In genomic region chr20:46903256-46903655, GRCh38 we compare ENCODE assay signal across 31 cellular contexts. TPM values are rescaled to one million over a fixed set of nuclear protein-coding genes. Genes with fewer than 3 reads are reported as not detected.
"Had no signal": no experiment of that assay in that cellular context is flagged by ENCODE, and none has a peak within 500 bp of the region (broad histone marks: within the 10 kb centered on the region; RNA-seq: fewer than 3 reads in every experiment).

No MANE protein-coding gene starts in this region.

- H3K4me3 Mint-ChIP-seq: activated CD4-positive, alpha-beta memory T cell treated with anti-CD3 and anti-CD28 coated beads, Interleukin-2, amount 10 ng/mL, durations not matched to agents 7 days and 5 days; activated CD4-positive, alpha-beta T cell treated with anti-CD3 and anti-CD28 coated beads, Interleukin-2, amount 10 ng/mL, durations not matched to agents 7 days and 5 days; activated naive CD8-positive, alpha-beta T cell; activated T-cell treated with anti-CD3 and anti-CD28 coated beads, Interleukin-2, amount 50 U/mL, for 24 hours; activated T-cell treated with anti-CD3 and anti-CD28 coated beads, Interleukin-2, amount 50 U/mL, for 72 hours; activated T-helper 17 cell treated with anti-CD3 and anti-CD28 coated beads, Interleukin-2, amount 50 U/mL, for 72 hours; central memory CD8-positive, alpha-beta T cell; effector memory CD8-positive, alpha-beta T cell had no signal

- H3K27me3 ChIP-seq: esophagus muscularis mucosa, gastrocnemius medialis had no signal

- DNase-seq: activated CD4-positive, alpha-beta memory T cell treated with anti-CD3 and anti-CD28 coated beads, Interleukin-2, amount 10 ng/mL, durations not matched to agents 7 days and 5 days; activated CD4-positive, alpha-beta T cell treated with anti-CD3 and anti-CD28 coated beads for 1 hour; activated CD4-positive, alpha-beta T cell treated with anti-CD3 and anti-CD28 coated beads for 4 hours; activated CD4-positive, alpha-beta T cell treated with anti-CD3 and anti-CD28 coated beads, Interleukin-2, amount 10 ng/mL, durations not matched to agents 7 days and 5 days; activated CD4-positive, alpha-beta T cell treated with anti-CD3 and anti-CD28 coated beads, Interleukin-2, amount 50 U/mL, for 4 hours; activated CD4-positive, CD25-positive, alpha-beta regulatory T cell; activated CD8-positive, alpha-beta memory T cell treated with anti-CD3 and anti-CD28 coated beads, Interleukin-2, amount 50 U/mL, for 48 hours; activated effector memory CD4-positive, alpha-beta T cell treated with Interleukin-2 at 50 U/mL for 16 hours; activated gamma-delta T cell treated with Interleukin-2 at 50 U/mL for 16 hours; activated naive CD4-positive, alpha-beta T cell treated with anti-CD3 and anti-CD28 coated beads, Interleukin-2, amount 50 U/mL, for 16 hours; activated naive CD4-positive, alpha-beta T cell treated with Interleukin-2 at 50 U/mL for 16 hours; activated T-cell treated with anti-CD3 and anti-CD28 coated beads for 4 hours; activated T-cell treated with anti-CD3 and anti-CD28 coated beads, Interleukin-2, amount 50 U/mL, for 24 hours; activated T-cell treated with anti-CD3 and anti-CD28 coated beads, Interleukin-2, amount 50 U/mL, for 72 hours; amniotic stem cell; anterior cingulate cortex; brain microvascular endothelial cell; cortex of kidney; dermis blood vessel endothelial cell; effector CD4-positive, alpha-beta T cell; effector memory CD8-positive, alpha-beta T cell; erythroblast; foreskin keratinocyte; gastrocnemius medialis; glutamatergic neuron; T-helper 2 cell had no signal

- H3K9me3 Mint-ChIP-seq: activated CD4-positive, alpha-beta memory T cell treated with anti-CD3 and anti-CD28 coated beads, Interleukin-2, amount 10 ng/mL, durations not matched to agents 7 days and 5 days; activated CD4-positive, alpha-beta T cell treated with anti-CD3 and anti-CD28 coated beads, Interleukin-2, amount 10 ng/mL, durations not matched to agents 7 days and 5 days; activated T-cell treated with anti-CD3 and anti-CD28 coated beads, Interleukin-2, amount 50 U/mL, for 24 hours; activated T-cell treated with anti-CD3 and anti-CD28 coated beads, Interleukin-2, amount 50 U/mL, for 72 hours; activated T-helper 17 cell treated with anti-CD3 and anti-CD28 coated beads, Interleukin-2, amount 50 U/mL, for 72 hours; central memory CD8-positive, alpha-beta T cell; effector memory CD8-positive, alpha-beta T cell had no signal

- H3K27ac Mint-ChIP-seq: activated CD4-positive, alpha-beta memory T cell treated with anti-CD3 and anti-CD28 coated beads, Interleukin-2, amount 10 ng/mL, durations not matched to agents 7 days and 5 days; activated CD4-positive, alpha-beta T cell treated with anti-CD3 and anti-CD28 coated beads, Interleukin-2, amount 10 ng/mL, durations not matched to agents 7 days and 5 days; activated naive CD8-positive, alpha-beta T cell; activated T-cell treated with anti-CD3 and anti-CD28 coated beads, Interleukin-2, amount 50 U/mL, for 24 hours; activated T-cell treated with anti-CD3 and anti-CD28 coated beads, Interleukin-2, amount 50 U/mL, for 72 hours; activated T-helper 17 cell treated with anti-CD3 and anti-CD28 coated beads, Interleukin-2, amount 50 U/mL, for 72 hours; effector memory CD8-positive, alpha-beta T cell had no signal

- H3K27ac ChIP-seq: brain microvascular endothelial cell, esophagus muscularis mucosa, foreskin keratinocyte, gastrocnemius medialis had no signal

- H3K4me1 Mint-ChIP-seq: activated CD4-positive, alpha-beta memory T cell treated with anti-CD3 and anti-CD28 coated beads, Interleukin-2, amount 10 ng/mL, durations not matched to agents 7 days and 5 days; activated CD4-positive, alpha-beta T cell treated with anti-CD3 and anti-CD28 coated beads, Interleukin-2, amount 10 ng/mL, durations not matched to agents 7 days and 5 days; activated T-helper 17 cell treated with anti-CD3 and anti-CD28 coated beads, Interleukin-2, amount 50 U/mL, for 72 hours; central memory CD8-positive, alpha-beta T cell had no signal

- ATAC-seq: activated T-cell treated with anti-CD3 and anti-CD28 coated beads, Interleukin-2, amount 50 U/mL, for 72 hours; activated T-helper 17 cell treated with anti-CD3 and anti-CD28 coated beads, Interleukin-2, amount 50 U/mL, for 72 hours; effector memory CD8-positive, alpha-beta T cell; foreskin keratinocyte; gastrocnemius medialis had no signal

- H3K4me1 ChIP-seq: foreskin keratinocyte, gastrocnemius medialis had no signal

- H3K36me3 Mint-ChIP-seq: activated naive CD8-positive, alpha-beta T cell had no signal

- H3K36me3 ChIP-seq: brain microvascular endothelial cell, esophagus muscularis mucosa, gastrocnemius medialis had no signal

- H3K9me3 ChIP-seq: esophagus muscularis mucosa, gastrocnemius medialis had no signal

- H3K4me3 ChIP-seq: esophagus muscularis mucosa, gastrocnemius medialis had no signal

RNA-seq across cellular contexts. Expression of gene EYA2, which starts 8.6 kb away (rescaled TPM):
- total RNA-seq: activated CD4-positive, alpha-beta T cell treated with anti-CD3 and anti-CD28 coated beads, Interleukin-2, amount 10 ng/mL, durations not matched to agents 7 days and 5 days; dermis blood vessel endothelial cell; foreskin keratinocyte; T-helper 1 cell treated with Interleukin-12 subunit alpha and Interleukin-12 subunit beta and Interleukin-4 antibody, amounts not matched to agents 30 ng/mL and 1 ng/mL, for 36 hours had no signal
- polyA plus RNA-seq: foreskin keratinocyte had no signal
